ENCODE assay signal across 33 cellular contexts in the genomic region with DNA sequence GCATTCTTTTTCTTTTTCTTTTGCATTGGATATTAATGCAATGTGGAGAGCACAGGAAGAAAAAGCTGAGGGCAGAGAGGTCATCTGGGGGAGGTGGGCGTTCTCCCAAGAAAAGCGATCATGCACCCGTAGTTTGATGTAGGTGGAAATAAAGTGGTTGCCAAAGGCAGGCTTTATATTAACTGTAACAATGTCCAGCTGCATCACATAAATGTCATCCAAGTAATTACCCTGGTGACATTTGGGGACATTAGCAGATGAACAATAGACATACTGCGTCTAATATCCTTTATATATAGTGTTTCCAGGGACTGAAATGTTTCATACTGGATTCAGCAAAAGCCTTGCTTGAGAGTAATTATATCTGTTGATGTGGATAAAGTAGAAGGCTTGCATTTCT.
"Had no signal": no experiment of that assay in that cellular context is flagged by ENCODE, and none has a peak within 500 bp of the region (broad histone marks: within the 10 kb centered on the region; RNA-seq: fewer than 3 reads in every experiment).

No MANE protein-coding gene starts in this region.

- ATAC-seq: activated CD4-positive, alpha-beta T cell treated with anti-CD3 and anti-CD28 coated beads for 36 hours; activated CD8-positive, alpha-beta memory T cell treated with anti-CD3 and anti-CD28 coated beads, Interleukin-2, amount 10 ng/mL, durations not matched to agents 7 days and 5 days; activated CD8-positive, alpha-beta T cell treated with anti-CD3 and anti-CD28 coated beads, Interleukin-2, amount 10 ng/mL, durations not matched to agents 7 days and 5 days; activated naive CD8-positive, alpha-beta T cell treated with anti-CD3 and anti-CD28 coated beads, Interleukin-2, amount 50 U/mL, for 24 hours; gastroesophageal sphincter; heart right ventricle; T-helper 17 cell had no signal

- H3K36me3 ChIP-seq: adrenal gland, breast epithelium, cardiac muscle cell, colonic mucosa, esophagus squamous epithelium, gastroesophageal sphincter, heart right ventricle had no signal

- H3K4me1 ChIP-seq: adrenal gland, breast epithelium, colonic mucosa, esophagus squamous epithelium, gastroesophageal sphincter, heart right ventricle had no signal

- H3K27ac Mint-ChIP-seq: activated CD4-positive, alpha-beta memory T cell treated with anti-CD3 and anti-CD28 coated beads for 36 hours; activated CD4-positive, alpha-beta T cell treated with anti-CD3 and anti-CD28 coated beads for 36 hours; activated CD4-positive, alpha-beta T cell treated with anti-CD3 and anti-CD28 coated beads, Interleukin-2, amount 10 ng/mL, durations not matched to agents 24 days and 14 days; activated CD8-positive, alpha-beta memory T cell treated with anti-CD3 and anti-CD28 coated beads, Interleukin-2, amount 10 ng/mL, durations not matched to agents 7 days and 5 days; activated CD8-positive, alpha-beta T cell treated with anti-CD3 and anti-CD28 coated beads, Interleukin-2, amount 10 ng/mL, durations not matched to agents 7 days and 5 days; activated naive CD4-positive, alpha-beta T cell treated with anti-CD3 and anti-CD28 coated beads for 36 hours; activated naive CD4-positive, alpha-beta T cell treated with anti-CD3 and anti-CD28 coated beads, Interleukin-2, amount 50 U/mL, for 24 hours; activated naive CD8-positive, alpha-beta T cell treated with anti-CD3 and anti-CD28 coated beads for 36 hours; activated naive CD8-positive, alpha-beta T cell treated with anti-CD3 and anti-CD28 coated beads, Interleukin-2, amount 50 U/mL, for 24 hours; activated T-helper 1 cell treated with anti-CD3 and anti-CD28 coated beads, Interleukin-12 subunit alpha, Interleukin-12 subunit beta, Interleukin-2, Interleukin-4 antibody, amounts not matched to agents 30 ng/mL and 10 ng/mL and 1 ng/mL, durations not matched to agents 14 hours and 24 hours and 36 hours; activated T-helper 2 cell treated with anti-CD3 and anti-CD28 coated beads, Interferon-gamma antibody, Interleukin-2, Interleukin-4, amounts not matched to agents 10 μg/mL and 5 μg/mL and 100 μg/mL, durations not matched to agents 14 hours and 24 hours and 36 hours; brain; T-helper 17 cell had no signal

- H3K4me1 Mint-ChIP-seq: activated CD4-positive, alpha-beta T cell treated with anti-CD3 and anti-CD28 coated beads for 36 hours; activated CD4-positive, alpha-beta T cell treated with anti-CD3 and anti-CD28 coated beads, Interleukin-2, amount 10 ng/mL, durations not matched to agents 24 days and 14 days; activated CD8-positive, alpha-beta memory T cell treated with anti-CD3 and anti-CD28 coated beads, Interleukin-2, amount 10 ng/mL, durations not matched to agents 7 days and 5 days; activated naive CD4-positive, alpha-beta T cell treated with anti-CD3 and anti-CD28 coated beads, Interleukin-2, amount 50 U/mL, for 24 hours; activated naive CD8-positive, alpha-beta T cell treated with anti-CD3 and anti-CD28 coated beads for 36 hours; activated naive CD8-positive, alpha-beta T cell treated with anti-CD3 and anti-CD28 coated beads, Interleukin-2, amount 50 U/mL, for 24 hours; T-helper 17 cell had no signal

- H3K4me3 Mint-ChIP-seq: activated CD4-positive, alpha-beta memory T cell treated with anti-CD3 and anti-CD28 coated beads for 36 hours; activated CD4-positive, alpha-beta T cell treated with anti-CD3 and anti-CD28 coated beads for 36 hours; activated CD4-positive, alpha-beta T cell treated with anti-CD3 and anti-CD28 coated beads, Interleukin-2, amount 10 ng/mL, durations not matched to agents 24 days and 14 days; activated CD8-positive, alpha-beta memory T cell treated with anti-CD3 and anti-CD28 coated beads, Interleukin-2, amount 10 ng/mL, durations not matched to agents 7 days and 5 days; activated CD8-positive, alpha-beta T cell treated with anti-CD3 and anti-CD28 coated beads, Interleukin-2, amount 10 ng/mL, durations not matched to agents 7 days and 5 days; activated naive CD4-positive, alpha-beta T cell treated with anti-CD3 and anti-CD28 coated beads for 36 hours; activated naive CD4-positive, alpha-beta T cell treated with anti-CD3 and anti-CD28 coated beads, Interleukin-2, amount 50 U/mL, for 24 hours; activated naive CD8-positive, alpha-beta T cell treated with anti-CD3 and anti-CD28 coated beads for 36 hours; activated naive CD8-positive, alpha-beta T cell treated with anti-CD3 and anti-CD28 coated beads, Interleukin-2, amount 50 U/mL, for 24 hours; activated T-helper 1 cell treated with anti-CD3 and anti-CD28 coated beads, Interleukin-12 subunit alpha, Interleukin-12 subunit beta, Interleukin-2, Interleukin-4 antibody, amounts not matched to agents 30 ng/mL and 10 ng/mL and 1 ng/mL, durations not matched to agents 14 hours and 24 hours and 36 hours; brain; T-helper 17 cell had no signal

- H3K36me3 Mint-ChIP-seq: activated CD4-positive, alpha-beta memory T cell treated with anti-CD3 and anti-CD28 coated beads for 36 hours; activated CD8-positive, alpha-beta memory T cell treated with anti-CD3 and anti-CD28 coated beads, Interleukin-2, amount 10 ng/mL, durations not matched to agents 7 days and 5 days; activated naive CD4-positive, alpha-beta T cell treated with anti-CD3 and anti-CD28 coated beads, Interleukin-2, amount 50 U/mL, for 24 hours; activated naive CD8-positive, alpha-beta T cell treated with anti-CD3 and anti-CD28 coated beads for 36 hours; brain had no signal

- H3K27me3 ChIP-seq: adrenal gland, breast epithelium, cardiac muscle cell, colonic mucosa, esophagus squamous epithelium, gastroesophageal sphincter, heart right ventricle had no signal

- H3K27me3 Mint-ChIP-seq: activated CD4-positive, alpha-beta memory T cell treated with anti-CD3 and anti-CD28 coated beads for 36 hours; activated CD4-positive, alpha-beta T cell treated with anti-CD3 and anti-CD28 coated beads for 36 hours; activated CD4-positive, alpha-beta T cell treated with anti-CD3 and anti-CD28 coated beads, Interleukin-2, amount 10 ng/mL, durations not matched to agents 24 days and 14 days; activated CD8-positive, alpha-beta memory T cell treated with anti-CD3 and anti-CD28 coated beads, Interleukin-2, amount 10 ng/mL, durations not matched to agents 7 days and 5 days; activated naive CD4-positive, alpha-beta T cell treated with anti-CD3 and anti-CD28 coated beads, Interleukin-2, amount 50 U/mL, for 24 hours; activated naive CD8-positive, alpha-beta T cell treated with anti-CD3 and anti-CD28 coated beads for 36 hours; activated naive CD8-positive, alpha-beta T cell treated with anti-CD3 and anti-CD28 coated beads, Interleukin-2, amount 50 U/mL, for 24 hours; brain; T-helper 17 cell had no signal

- H3K4me3 ChIP-seq: adrenal gland, breast epithelium, cardiac muscle cell, colonic mucosa, esophagus squamous epithelium, gastroesophageal sphincter, heart right ventricle had no signal

- H3K9me3 Mint-ChIP-seq: activated CD4-positive, alpha-beta T cell treated with anti-CD3 and anti-CD28 coated beads, Interleukin-2, amount 10 ng/mL, durations not matched to agents 24 days and 14 days; activated naive CD4-positive, alpha-beta T cell treated with anti-CD3 and anti-CD28 coated beads for 36 hours; activated naive CD4-positive, alpha-beta T cell treated with anti-CD3 and anti-CD28 coated beads, Interleukin-2, amount 50 U/mL, for 24 hours; activated naive CD8-positive, alpha-beta T cell treated with anti-CD3 and anti-CD28 coated beads for 36 hours; activated naive CD8-positive, alpha-beta T cell treated with anti-CD3 and anti-CD28 coated beads, Interleukin-2, amount 50 U/mL, for 24 hours had no signal

- H3K9me3 ChIP-seq: adrenal gland, breast epithelium, colonic mucosa, esophagus squamous epithelium, gastroesophageal sphincter had no signal

- H3K27ac ChIP-seq: adrenal gland, breast epithelium, cardiac muscle cell, colonic mucosa, epithelial cell of prostate, esophagus squamous epithelium, gastroesophageal sphincter, heart right ventricle had no signal

- DNase-seq: activated CD4-positive, alpha-beta memory T cell treated with anti-CD3 and anti-CD28 coated beads for 36 hours; activated CD4-positive, alpha-beta T cell treated with anti-CD3 and anti-CD28 coated beads for 36 hours; activated CD4-positive, alpha-beta T cell treated with anti-CD3 and anti-CD28 coated beads, Interleukin-2, amount 10 ng/mL, durations not matched to agents 24 days and 14 days; activated CD4-positive, CD25-positive, alpha-beta regulatory T cell; activated CD4-positive, CD25-positive, alpha-beta regulatory T cell treated with anti-CD3 and anti-CD28 coated beads, Interleukin-2, amount 50 U/mL, for 72 hours; activated CD8-positive, alpha-beta memory T cell treated with anti-CD3 and anti-CD28 coated beads, Interleukin-2, amount 10 ng/mL, durations not matched to agents 7 days and 5 days; activated CD8-positive, alpha-beta memory T cell treated with anti-CD3 and anti-CD28 coated beads, Interleukin-2, amount 50 U/mL, for 4 hours; activated CD8-positive, alpha-beta T cell treated with anti-CD3 and anti-CD28 coated beads, Interleukin-2, amount 10 ng/mL, durations not matched to agents 7 days and 5 days; activated effector memory CD4-positive, alpha-beta T cell treated with anti-CD3 and anti-CD28 coated beads, Interleukin-2, amount 50 U/mL, for 16 hours; activated naive CD4-positive, alpha-beta T cell treated with anti-CD3 and anti-CD28 coated beads for 36 hours; activated naive CD8-positive, alpha-beta T cell treated with anti-CD3 and anti-CD28 coated beads for 36 hours; activated naive CD8-positive, alpha-beta T cell treated with anti-CD3 and anti-CD28 coated beads, Interleukin-2, amount 50 U/mL, for 24 hours; activated T-cell treated with anti-CD3 and anti-CD28 coated beads, Interleukin-2, amount 50 U/mL, for 1 hour; activated T-cell treated with anti-CD3 and anti-CD28 coated beads, Interleukin-2, amount 50 U/mL, for 48 hours; adrenal gland; amygdala; aorta; central memory CD4-positive, alpha-beta T cell; cerebellar nuclear complex; colonic mucosa; effector CD8-positive, alpha-beta T cell; esophagus squamous epithelium; foreskin melanocyte; heart right ventricle; T-helper 17 cell had no signal
